In the genomic region with DNA sequence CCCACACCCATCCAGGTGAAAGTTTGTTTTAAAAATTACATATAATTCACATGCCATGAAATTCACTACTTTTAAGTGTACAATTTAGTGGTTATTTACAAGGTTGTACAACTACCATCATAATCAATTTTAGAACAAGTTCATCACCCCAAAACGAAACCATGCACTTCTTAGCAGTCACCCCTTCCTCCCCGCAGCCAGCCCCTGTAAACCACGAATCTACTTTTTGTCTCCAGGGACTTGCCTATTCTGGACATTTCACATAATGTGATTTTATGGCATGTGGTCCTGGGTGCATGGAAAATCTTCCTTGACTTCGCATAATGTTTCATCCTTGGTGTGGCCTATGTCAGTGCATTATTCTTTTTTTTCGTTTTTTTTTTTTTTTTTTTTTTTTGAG, we compare ENCODE assay signal across 1 cellular context.
TF ChIP-seq lines count a peak whose summit lies in the region.

No MANE protein-coding gene starts in this region.

TF ChIP-seq in GM12878, 131 proteins besides CTCF, POLR2A, EP300 and RAD21 (continued from another document):
- TF ChIP-seq MEF2A (IDR thresholded peaks at IDR 0.05; ENCODE audit: insufficient read depth, low read depth, low read length), result peak; percentile 41; the same call in 1 of the 2 replicates
- TF ChIP-seq, protein P1, sequence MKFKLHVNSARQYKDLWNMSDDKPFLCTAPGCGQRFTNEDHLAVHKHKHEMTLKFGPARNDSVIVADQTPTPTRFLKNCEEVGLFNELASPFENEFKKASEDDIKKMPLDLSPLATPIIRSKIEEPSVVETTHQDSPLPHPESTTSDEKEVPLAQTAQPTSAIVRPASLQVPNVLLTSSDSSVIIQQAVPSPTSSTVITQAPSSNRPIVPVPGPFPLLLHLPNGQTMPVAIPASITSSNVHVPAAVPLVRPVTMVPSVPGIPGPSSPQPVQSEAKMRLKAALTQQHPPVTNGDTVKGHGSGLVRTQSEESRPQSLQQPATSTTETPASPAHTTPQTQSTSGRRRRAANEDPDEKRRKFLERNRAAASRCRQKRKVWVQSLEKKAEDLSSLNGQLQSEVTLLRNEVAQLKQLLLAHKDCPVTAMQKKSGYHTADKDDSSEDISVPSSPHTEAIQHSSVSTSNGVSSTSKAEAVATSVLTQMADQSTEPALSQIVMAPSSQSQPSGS (IDR thresholded peaks at IDR 0.05; ENCODE audit: low read length), result peak; percentile 48; the same call in 1 of the 2 replicates
- TF ChIP-seq YY1 (IDR thresholded peaks at IDR 0.05; ENCODE audit: low read depth, low read length), result no peak
- no peak for TF ChIP-seq NKRF (conservative IDR thresholded peaks at IDR 0.05)
- TF ChIP-seq, protein P2, sequence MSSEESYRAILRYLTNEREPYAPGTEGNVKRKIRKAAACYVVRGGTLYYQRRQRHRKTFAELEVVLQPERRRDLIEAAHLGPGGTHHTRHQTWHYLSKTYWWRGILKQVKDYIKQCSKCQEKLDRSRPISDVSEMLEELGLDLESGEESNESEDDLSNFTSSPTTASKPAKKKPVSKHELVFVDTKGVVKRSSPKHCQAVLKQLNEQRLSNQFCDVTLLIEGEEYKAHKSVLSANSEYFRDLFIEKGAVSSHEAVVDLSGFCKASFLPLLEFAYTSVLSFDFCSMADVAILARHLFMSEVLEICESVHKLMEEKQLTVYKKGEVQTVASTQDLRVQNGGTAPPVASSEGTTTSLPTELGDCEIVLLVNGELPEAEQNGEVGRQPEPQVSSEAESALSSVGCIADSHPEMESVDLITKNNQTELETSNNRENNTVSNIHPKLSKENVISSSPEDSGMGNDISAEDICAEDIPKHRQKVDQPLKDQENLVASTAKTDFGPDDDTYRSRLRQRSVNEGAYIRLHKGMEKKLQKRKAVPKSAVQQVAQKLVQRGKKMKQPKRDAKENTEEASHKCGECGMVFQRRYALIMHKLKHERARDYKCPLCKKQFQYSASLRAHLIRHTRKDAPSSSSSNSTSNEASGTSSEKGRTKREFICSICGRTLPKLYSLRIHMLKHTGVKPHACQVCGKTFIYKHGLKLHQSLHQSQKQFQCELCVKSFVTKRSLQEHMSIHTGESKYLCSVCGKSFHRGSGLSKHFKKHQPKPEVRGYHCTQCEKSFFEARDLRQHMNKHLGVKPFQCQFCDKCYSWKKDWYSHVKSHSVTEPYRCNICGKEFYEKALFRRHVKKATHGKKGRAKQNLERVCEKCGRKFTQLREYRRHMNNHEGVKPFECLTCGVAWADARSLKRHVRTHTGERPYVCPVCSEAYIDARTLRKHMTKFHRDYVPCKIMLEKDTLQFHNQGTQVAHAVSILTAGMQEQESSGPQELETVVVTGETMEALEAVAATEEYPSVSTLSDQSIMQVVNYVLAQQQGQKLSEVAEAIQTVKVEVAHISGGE (CRISPR knock-in tag; IDR thresholded peaks at IDR 0.05), result no peak
- no peak for TF ChIP-seq SREBF1 (IDR thresholded peaks at IDR 0.05; ENCODE audit: low read length)
- TF ChIP-seq KLF5 (IDR thresholded peaks at IDR 0.05; ENCODE audit: partially characterized antibody), result no peak
- TF ChIP-seq HDGF (IDR thresholded peaks at IDR 0.05), result no peak
- no peak for TF ChIP-seq CREM (IDR thresholded peaks at IDR 0.05; ENCODE audit: low read depth)
- no peak for TF ChIP-seq STAT1 (conservative IDR thresholded peaks at IDR 0.05)
- no peak for TF ChIP-seq TAF1 (IDR thresholded peaks at IDR 0.05; ENCODE audit: borderline replicate concordance, low read depth, low read length)
- TF ChIP-seq BCL11A (IDR thresholded peaks at IDR 0.05; ENCODE audit: low read depth, low read length), result no peak
- TF ChIP-seq KAT2A (conservative IDR thresholded peaks at IDR 0.05; ENCODE audit: control insufficient read depth, low read depth, low read length), result no peak
- no peak for TF ChIP-seq POLR2AphosphoS2 (IDR thresholded peaks at IDR 0.05; ENCODE audit: low read depth, low read length)
- TF ChIP-seq ATF7 (IDR thresholded peaks at IDR 0.05; ENCODE audit: low read depth), result 0 out of 2 replicates have a peak, but pooled peaks have one; percentile 15
- TF ChIP-seq RELB (IDR thresholded peaks at IDR 0.05; ENCODE audit: low read depth), result 0 out of 2 replicates have a peak, but pooled peaks have one; percentile 29
- TF ChIP-seq ZNF384 (IDR thresholded peaks at IDR 0.05; ENCODE audit: borderline replicate concordance, low read depth, low read length), result peak; percentile 15; the same call in 1 of the 2 replicates
- TF ChIP-seq, protein P3, sequence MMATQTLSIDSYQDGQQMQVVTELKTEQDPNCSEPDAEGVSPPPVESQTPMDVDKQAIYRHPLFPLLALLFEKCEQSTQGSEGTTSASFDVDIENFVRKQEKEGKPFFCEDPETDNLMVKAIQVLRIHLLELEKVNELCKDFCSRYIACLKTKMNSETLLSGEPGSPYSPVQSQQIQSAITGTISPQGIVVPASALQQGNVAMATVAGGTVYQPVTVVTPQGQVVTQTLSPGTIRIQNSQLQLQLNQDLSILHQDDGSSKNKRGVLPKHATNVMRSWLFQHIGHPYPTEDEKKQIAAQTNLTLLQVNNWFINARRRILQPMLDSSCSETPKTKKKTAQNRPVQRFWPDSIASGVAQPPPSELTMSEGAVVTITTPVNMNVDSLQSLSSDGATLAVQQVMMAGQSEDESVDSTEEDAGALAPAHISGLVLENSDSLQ (IDR thresholded peaks at IDR 0.05), result no peak
